Comparison of ENCODE assay signal across 3 cellular contexts in the genomic region with DNA sequence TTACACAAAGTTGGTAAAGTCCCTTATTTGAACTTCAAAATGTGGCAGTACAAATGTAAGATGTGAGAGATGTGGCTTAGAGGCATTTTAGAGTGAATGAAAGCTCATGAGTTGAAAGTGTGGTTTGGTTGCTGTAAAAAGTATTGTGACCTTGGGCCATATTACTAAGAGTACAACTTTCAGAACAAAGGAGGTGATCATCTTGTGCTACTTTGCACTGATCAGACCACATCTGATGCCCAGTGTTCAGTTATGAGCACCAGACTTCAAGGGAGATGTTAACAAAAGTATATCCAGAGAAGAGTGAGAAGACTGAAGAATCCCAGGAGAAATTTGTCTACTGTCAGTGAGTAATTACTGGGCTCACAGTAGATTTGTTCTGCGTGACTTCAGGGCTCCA.
A peak's percentile ranks its signal among the peaks of the same experiment; 100 is the strongest.
TF ChIP-seq lines count a peak whose summit lies in the region.

No MANE protein-coding gene starts in this region.

TF ChIP-seq in SK-N-SH treated with all-trans-retinoic acid at 6 μM for 48 hours, 23 proteins besides CTCF, POLR2A, EP300 and RAD21:
- TF ChIP-seq ZNF70 (CRISPR knock-in tag; IDR thresholded peaks at IDR 0.05) = peak; percentile 96
- no peak for TF ChIP-seq ZFP3 (CRISPR knock-in tag; IDR thresholded peaks at IDR 0.05)

TF ChIP-seq in SK-N-SH, 30 proteins besides CTCF, POLR2A, EP300 and RAD21:
- TF ChIP-seq MXI1 (IDR thresholded peaks at IDR 0.05; ENCODE audit: low read depth, low read length) (no peak), FOXJ3 (CRISPR knock-in tag; IDR thresholded peaks at IDR 0.05) (no peak), YY1 (IDR thresholded peaks at IDR 0.05; ENCODE audit: low read depth) (no peak), SIN3A (IDR thresholded peaks at IDR 0.05; ENCODE audit: borderline replicate concordance, low read depth, low read length) (no peak), TCF12 (IDR thresholded peaks at IDR 0.05) (no peak), SMC3 (IDR thresholded peaks at IDR 0.05; ENCODE audit: low read depth, low read length) (no peak), FOSL2 (IDR thresholded peaks at IDR 0.05; ENCODE audit: borderline replicate concordance, low read depth) (no peak), ELF1 (IDR thresholded peaks at IDR 0.05) (no peak)
- TF ChIP-seq, protein P1, sequence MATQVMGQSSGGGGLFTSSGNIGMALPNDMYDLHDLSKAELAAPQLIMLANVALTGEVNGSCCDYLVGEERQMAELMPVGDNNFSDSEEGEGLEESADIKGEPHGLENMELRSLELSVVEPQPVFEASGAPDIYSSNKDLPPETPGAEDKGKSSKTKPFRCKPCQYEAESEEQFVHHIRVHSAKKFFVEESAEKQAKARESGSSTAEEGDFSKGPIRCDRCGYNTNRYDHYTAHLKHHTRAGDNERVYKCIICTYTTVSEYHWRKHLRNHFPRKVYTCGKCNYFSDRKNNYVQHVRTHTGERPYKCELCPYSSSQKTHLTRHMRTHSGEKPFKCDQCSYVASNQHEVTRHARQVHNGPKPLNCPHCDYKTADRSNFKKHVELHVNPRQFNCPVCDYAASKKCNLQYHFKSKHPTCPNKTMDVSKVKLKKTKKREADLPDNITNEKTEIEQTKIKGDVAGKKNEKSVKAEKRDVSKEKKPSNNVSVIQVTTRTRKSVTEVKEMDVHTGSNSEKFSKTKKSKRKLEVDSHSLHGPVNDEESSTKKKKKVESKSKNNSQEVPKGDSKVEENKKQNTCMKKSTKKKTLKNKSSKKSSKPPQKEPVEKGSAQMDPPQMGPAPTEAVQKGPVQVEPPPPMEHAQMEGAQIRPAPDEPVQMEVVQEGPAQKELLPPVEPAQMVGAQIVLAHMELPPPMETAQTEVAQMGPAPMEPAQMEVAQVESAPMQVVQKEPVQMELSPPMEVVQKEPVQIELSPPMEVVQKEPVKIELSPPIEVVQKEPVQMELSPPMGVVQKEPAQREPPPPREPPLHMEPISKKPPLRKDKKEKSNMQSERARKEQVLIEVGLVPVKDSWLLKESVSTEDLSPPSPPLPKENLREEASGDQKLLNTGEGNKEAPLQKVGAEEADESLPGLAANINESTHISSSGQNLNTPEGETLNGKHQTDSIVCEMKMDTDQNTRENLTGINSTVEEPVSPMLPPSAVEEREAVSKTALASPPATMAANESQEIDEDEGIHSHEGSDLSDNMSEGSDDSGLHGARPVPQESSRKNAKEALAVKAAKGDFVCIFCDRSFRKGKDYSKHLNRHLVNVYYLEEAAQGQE (IDR thresholded peaks at IDR 0.05; ENCODE audit: low read depth, low read length) = no peak
- TF ChIP-seq, protein P2, sequence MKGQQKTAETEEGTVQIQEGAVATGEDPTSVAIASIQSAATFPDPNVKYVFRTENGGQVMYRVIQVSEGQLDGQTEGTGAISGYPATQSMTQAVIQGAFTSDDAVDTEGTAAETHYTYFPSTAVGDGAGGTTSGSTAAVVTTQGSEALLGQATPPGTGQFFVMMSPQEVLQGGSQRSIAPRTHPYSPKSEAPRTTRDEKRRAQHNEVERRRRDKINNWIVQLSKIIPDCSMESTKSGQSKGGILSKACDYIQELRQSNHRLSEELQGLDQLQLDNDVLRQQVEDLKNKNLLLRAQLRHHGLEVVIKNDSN (IDR thresholded peaks at IDR 0.05; ENCODE audit: borderline replicate concordance, low read depth) = no peak
- TF ChIP-seq, protein P3, sequence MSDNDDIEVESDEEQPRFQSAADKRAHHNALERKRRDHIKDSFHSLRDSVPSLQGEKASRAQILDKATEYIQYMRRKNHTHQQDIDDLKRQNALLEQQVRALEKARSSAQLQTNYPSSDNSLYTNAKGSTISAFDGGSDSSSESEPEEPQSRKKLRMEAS (IDR thresholded peaks at IDR 0.05; ENCODE audit: low read depth) = no peak
TF ChIP-seq in SK-N-SH: peak in this region for 0.

TF ChIP-seq in K562, 482 proteins besides CTCF, POLR2A, EP300 and RAD21:
- TF ChIP-seq BCOR (IDR thresholded peaks at IDR 0.05) (peak; percentile 75), HCFC1 (IDR thresholded peaks at IDR 0.05; ENCODE audit: low read depth, low read length) (no peak), LCOR (CRISPR knock-in tag; IDR thresholded peaks at IDR 0.05) (no peak), KAT2B (IDR thresholded peaks at IDR 0.05; ENCODE audit: low read depth, low read length) (no peak), KDM1A (IDR thresholded peaks at IDR 0.05) (0 out of 4 replicates have a peak, but pooled peaks of 1 of the 2 experiments have one; percentile 36), SMARCA5 (IDR thresholded peaks at IDR 0.05) (no peak), MXI1 (IDR thresholded peaks at IDR 0.05; ENCODE audit: low read depth, low read length) (no peak), RBM25 (IDR thresholded peaks at IDR 0.05; ENCODE audit: low read depth, low read length, severe bottlenecking) (peak; percentile 79), RBM39 (optimal IDR thresholded peaks at IDR 0.05; ENCODE audit: low read depth, low read length) (no peak), ZNF324 (CRISPR knock-in tag; IDR thresholded peaks at IDR 0.05) (no peak)
